8 cellular contexts compared by ENCODE assay signal in genomic region chr14:78758333-78758732, GRCh38.
DNase-seq lines count a peak whose midpoint lies in the region; ATAC-seq, FAIRE-seq and TF ChIP-seq lines count a peak whose summit lies in the region.

No MANE protein-coding gene starts in this region.

- H3K9ac ChIP-seq in GM12878 (ENCODE audit: control insufficient read depth, insufficient read depth, low read length) = no peak overlapping the region

- in situ Hi-C loops in GM12878 (cut with MboI) = no loop called here
- in situ Hi-C loops in gastrocnemius medialis (cut with MboI; ENCODE audit: low sequenced_read_pairs in 4 of 4) = no loop called here

- WGBS in GM12878 (ENCODE audit: insufficient coverage, insufficient replicate concordance, low lambda C conversion rate, missing lambda C conversion rate) = 17% methylated on average over 4 of the region's 4 CpGs

- H3K27ac ChIP-seq in HEK293 (ENCODE audit: extremely low read depth, low read depth, low read length) = no peak overlapping the region
- H3K27ac ChIP-seq in GM12878 (ENCODE audit: control insufficient read depth, insufficient read depth) = no peak overlapping the region
- H3K27ac ChIP-seq in gastrocnemius medialis = no peak overlapping the region

- H3K4me2 ChIP-seq in GM12878 (ENCODE audit: control insufficient read depth, insufficient read depth) = no peak overlapping the region

- no peaks in the 10 kb centered on the region for H3K9me3 ChIP-seq in HEK293 (ENCODE audit: control insufficient read depth, insufficient read depth, low read depth, low read length)
- H3K9me3 ChIP-seq in GM12878 (replicated peaks; ENCODE audit: control insufficient read depth, insufficient read depth, low read length) = no peaks in the 10 kb centered on the region
- no peaks in the 10 kb centered on the region for H3K9me3 ChIP-seq in gastrocnemius medialis

- intact Hi-C loops in GM12878 (cut with micrococcal nuclease; ENCODE audit: unreplicated experiment) = no loop called here
- intact Hi-C loops in gastrocnemius medialis (cut with DNase I; ENCODE audit: low total_unique reads) = no loop called here

- no TSS peak for BruUV-seq in GM12878 (replicated peaks; lab: Mats Ljungman, UMichigan)

- POLR2A ChIA-PET in HEK293 (lab: Yijun Ruan, JAX) = no interaction called here
- POLR2A ChIA-PET in GM12878 (lab: Charles Lee) = no interaction called here

- H3K36me3 ChIP-seq in HEK293 (ENCODE audit: control insufficient read depth in 2 of 2, insufficient read depth in 1 of 2, low read length in 2 of 2) (no peaks in the 10 kb centered on the region), GM12878 (ENCODE audit: control insufficient read depth in 2 of 2, insufficient read depth in 2 of 2, low read length in 1 of 2) (no peaks in the 10 kb centered on the region), gastrocnemius medialis (no peaks in the 10 kb centered on the region)

- FAIRE-seq in GM12878 (lab: Jason Lieb, UNC) = peak; percentile 59

- peak; percentile 71 for TF ChIP-seq CTCF in GM12865 (IDR thresholded peaks at IDR 0.05; ENCODE audit: insufficient read depth, low read depth, low read length, missing control alignments)
- TF ChIP-seq CTCF in HEK293 (tag by site-specific recombination; IDR thresholded peaks at IDR 0.05) = no peak
- TF ChIP-seq CTCF in GM12878 (IDR thresholded peaks at IDR 0.05 in 2 of 3, conservative IDR thresholded peaks at IDR 0.05 in 1 of 3; ENCODE audit: control insufficient read depth in 2 of 3, extremely low read depth in 1 of 3, insufficient read depth in 1 of 3, low read depth in 3 of 3, low read length in 3 of 3) = peak; percentile 52 to 74 (median 71)
- TF ChIP-seq CTCF in gastrocnemius medialis (IDR thresholded peaks at IDR 0.05 in 4 of 5, conservative IDR thresholded peaks at IDR 0.05 in 1 of 5) = no peak

- RAD21 ChIA-PET in GM12878 (lab: Charles Lee; ENCODE audit: unreplicated experiment) = interaction anchor here (1.1 kb wide), 1 partner anchor 80 kb away, joined by 3 read pairs; no protein-coding TSS in a partner anchor

- H2AFZ ChIP-seq in GM12878 (ENCODE audit: control insufficient read depth, low read depth, low read length) = no peak overlapping the region; the same call in 1 of the 2 replicates

- H3K27me3 ChIP-seq in GM12878 (replicated peaks in 1 of 2; ENCODE audit: control insufficient read depth in 2 of 2, insufficient read depth in 2 of 2, low read length in 1 of 2) (no peaks in the 10 kb centered on the region), gastrocnemius medialis (no peaks in the 10 kb centered on the region)

- no peak overlapping the region for H3K4me3 ChIP-seq in GM12865 (ENCODE audit: low read depth, low read length)
- no peak overlapping the region for H3K4me3 ChIP-seq in HEK293 (ENCODE audit: low read depth, low read length)
- no peak overlapping the region for H3K4me3 ChIP-seq in GM12878
- H3K4me3 ChIP-seq in gastrocnemius medialis = no peak overlapping the region

- no peak for TF ChIP-seq EP300 in GM12878 (IDR thresholded peaks at IDR 0.05; ENCODE audit: borderline replicate concordance in 1 of 2, control insufficient read depth in 1 of 2, low read depth in 2 of 2, low read length in 2 of 2)

- no peaks in the 10 kb centered on the region for H3K79me2 ChIP-seq in GM12878 (ENCODE audit: control insufficient read depth, insufficient read depth, low read length)

- CTCF ChIA-PET in HEK293 (lab: Yijun Ruan, JAX) = interaction anchor here (0.7 to 1.5 kb wide), 5 partner anchors 9 to 59 kb away, joined by 3 read pairs; no protein-coding TSS in a partner anchor
- CTCF ChIA-PET in GM12878 (lab: Yijun Ruan, JAX) = interaction anchor here (1.0 to 1.8 kb wide), 5 partner anchors 9 to 81 kb away, joined by 3 to 9 read pairs (median 4); no protein-coding TSS in a partner anchor

- no peaks in the 10 kb centered on the region for H4K20me1 ChIP-seq in GM12878 (ENCODE audit: control insufficient read depth, insufficient read depth)

- DNase-seq in GM12865 (ENCODE audit: low read depth) (peak; percentile 70), NCI-H2081 (lab: John Stamatoyannopoulos, UW) (peak; percentile 55 to 75), GM12878 (ENCODE audit: low read depth, low spot score) (peak; percentile 13), midbrain (lab: John Stamatoyannopoulos, UW) (peak; percentile 72), NOMO-1 treated with dmso at 0.1 percent for 144 hours (lab: John Stamatoyannopoulos, UW; ENCODE audit: unreplicated experiment) (no peak), gastrocnemius medialis (no peak)
- no peak for DNase-seq in stimulated activated CD4-positive, alpha-beta T cell treated with anti-CD3 and anti-CD28 coated beads, Interleukin-12 subunit alpha, Interleukin-12 subunit beta, amount 100 ng/mL, for 4 hours

- SMC1A ChIA-PET in GM12878 (lab: Charles Lee; ENCODE audit: uncharacterized antibody, unreplicated experiment) = interaction anchor here (0.7 to 1.2 kb wide), 2 partner anchors 22 to 192 kb away, joined by 3 read pairs; no protein-coding TSS in a partner anchor

- peak; percentile 40 for TF ChIP-seq RAD21 in GM12878 (IDR thresholded peaks at IDR 0.05; ENCODE audit: insufficient read depth, low read depth, low read length)

- peak; percentile 78 for ATAC-seq in GM12878
- no peak for ATAC-seq in gastrocnemius medialis

- H3K4me1 ChIP-seq in HEK293 (ENCODE audit: control insufficient read depth, insufficient read depth, low read length) (no peaks in the 10 kb centered on the region), GM12878 (ENCODE audit: control insufficient read depth, insufficient read depth, low read length) (no peaks in the 10 kb centered on the region), gastrocnemius medialis (no peaks in the 10 kb centered on the region)

- TF ChIP-seq POLR2A in GM12878 (IDR thresholded peaks at IDR 0.05; ENCODE audit: low read depth, low read length) (no peak), gastrocnemius medialis (IDR thresholded peaks at IDR 0.05) (no peak)

TF ChIP-seq in HEK293, 187 proteins besides CTCF, POLR2A, EP300 and RAD21:
- no peak for TF ChIP-seq ZNF184 (tag by site-specific recombination; IDR thresholded peaks at IDR 0.05)
- TF ChIP-seq ZNF654 (tag by site-specific recombination; IDR thresholded peaks at IDR 0.05; ENCODE audit: low read depth) = 0 out of 2 replicates have a peak, but pooled peaks have one; percentile 9

TF ChIP-seq in GM12878, 131 proteins besides CTCF, POLR2A, EP300 and RAD21:
- TF ChIP-seq CHD4 (IDR thresholded peaks at IDR 0.05) = no peak
- no peak for TF ChIP-seq HDGF (IDR thresholded peaks at IDR 0.05)
- 0 out of 2 replicates have a peak, but pooled peaks have one; percentile 16 for TF ChIP-seq YY1 (IDR thresholded peaks at IDR 0.05; ENCODE audit: low read depth, low read length)
- peak; percentile 30; the same call in 1 of the 2 replicates for TF ChIP-seq ZNF384 (IDR thresholded peaks at IDR 0.05; ENCODE audit: borderline replicate concordance, low read depth, low read length)
- TF ChIP-seq SMC3 (IDR thresholded peaks at IDR 0.05; ENCODE audit: borderline replicate concordance, low read length) = peak; percentile 31; the same call in 1 of the 2 replicates

Comparison
In these comparisons a context has a peak if more than half of its experiments do, and no peak if none do; other contexts are left out.
1. DNase-seq: peak in GM12865 (single experiment), NCI-H2081 (2 of 2), GM12878 (single experiment) and midbrain (single experiment); none in NOMO-1 treated with dmso at 0.1 percent for 144 hours (single experiment), stimulated activated CD4-positive, alpha-beta T cell treated with anti-CD3 and anti-CD28 coated beads, Interleukin-12 subunit alpha, Interleukin-12 subunit beta, amount 100 ng/mL, for 4 hours (single experiment) and gastrocnemius medialis (0 of 2).
2. CTCF ChIP-seq: peak in GM12865 (single experiment) and GM12878 (3 of 3); none in HEK293 (single experiment) and gastrocnemius medialis (0 of 5).